In the genomic region with DNA sequence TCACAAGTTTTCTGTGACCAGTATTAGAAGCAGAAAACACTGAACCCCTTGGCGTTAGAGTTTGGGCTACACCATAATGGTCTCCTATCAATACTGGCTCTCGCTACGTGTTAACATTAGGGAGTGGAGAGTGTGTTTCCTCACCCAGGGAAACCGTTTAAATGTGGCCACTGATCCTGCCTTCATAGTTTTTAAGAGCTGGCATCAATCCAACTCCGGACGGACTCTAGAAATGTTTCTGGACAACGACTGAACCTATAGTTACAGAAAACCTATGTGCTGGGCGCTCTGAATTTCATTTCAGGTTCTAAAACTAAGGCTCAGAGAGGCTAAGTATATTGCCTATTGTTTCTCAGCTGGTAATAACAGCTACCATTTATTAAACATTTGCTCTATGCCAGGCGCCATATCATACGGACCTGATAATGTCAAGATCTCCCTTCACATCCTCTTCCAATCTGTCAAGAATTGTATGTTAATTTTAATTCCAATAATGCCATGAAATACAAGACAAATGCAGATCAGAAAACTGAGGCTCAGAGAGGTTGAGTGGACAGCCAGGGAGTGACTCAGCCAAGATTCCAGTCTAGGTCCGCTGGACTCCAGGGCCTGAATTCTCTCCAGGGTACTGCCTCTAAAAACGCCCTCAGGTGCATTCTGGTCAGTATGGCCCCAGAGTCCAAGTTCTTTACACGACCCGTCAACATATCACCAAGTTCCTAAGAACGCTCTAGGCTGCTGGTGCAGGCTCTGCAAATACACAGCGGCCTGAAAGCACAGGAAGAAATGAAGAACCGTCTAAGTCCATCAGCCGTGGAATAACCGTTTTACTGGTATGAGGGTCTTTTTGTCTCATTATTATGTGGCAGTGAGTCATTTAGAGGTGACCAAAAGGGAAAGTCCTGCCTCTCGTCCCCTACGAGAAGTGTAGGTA, we compare ENCODE assay signal across 8 cellular contexts. TPM values are rescaled to one million over a fixed set of nuclear protein-coding genes. Genes with fewer than 3 reads are reported as not detected.
DNase-seq lines count a peak whose midpoint lies in the region; ATAC-seq and TF ChIP-seq lines count a peak whose summit lies in the region.

No MANE protein-coding gene starts in this region.

- ATAC-seq in GM21786 (IDR thresholded peaks at IDR 0.05; ENCODE audit: unreplicated experiment) (no peak), HG03354 (IDR thresholded peaks at IDR 0.05; ENCODE audit: poor library complexity, severe bottlenecking, unreplicated experiment) (no peak)

- H3K56ac ChIP-seq in mesendoderm (ENCODE audit: low read length) = peak overlapping the region; percentile 93

- no peaks in the 10 kb centered on the region for H3K27me3 Mint-ChIP-seq in activated CD4-positive, alpha-beta T cell treated with anti-CD3 and anti-CD28 coated beads, Interleukin-2, amount 10 ng/mL, durations not matched to agents 24 days and 14 days

- H4K5ac ChIP-seq in mesendoderm (ENCODE audit: low read length) = peak overlapping the region; percentile 64

- H4K8ac ChIP-seq in mesendoderm (ENCODE audit: low read depth, low read length) = peak overlapping the region; percentile 14

- peak overlapping the region; percentile 45 for H2BK5ac ChIP-seq in mesendoderm (ENCODE audit: low read length)

- peaks cover 33% of the 10 kb centered on the region for H4K20me1 ChIP-seq in PC-9 (ENCODE audit: insufficient read depth)

- TF ChIP-seq CTCF in PC-9 (conservative IDR thresholded peaks at IDR 0.05) (no peak), vagina (IDR thresholded peaks at IDR 0.05) (peak in 1 of 3 experiments; percentile 6)

- no CpG with 5 or more reads among the region's 21 CpGs for WGBS in mesendoderm (ENCODE audit: extremely low coverage, insufficient coverage, low lambda C conversion rate)

- H3K23ac ChIP-seq in mesendoderm (ENCODE audit: low read length) = peak overlapping the region; percentile 80

- peaks cover 21% of the 10 kb centered on the region for H3K36me3 Mint-ChIP-seq in activated CD4-positive, alpha-beta T cell treated with anti-CD3 and anti-CD28 coated beads, Interleukin-2, amount 10 ng/mL, durations not matched to agents 24 days and 14 days (ENCODE audit: low read depth)

- H3K9ac ChIP-seq in mesendoderm (ENCODE audit: low read length) = peak overlapping the region; percentile 94

- H3K79me2 ChIP-seq in PC-9 (ENCODE audit: low read depth) = peaks cover 35% of the 10 kb centered on the region
- H3K79me2 ChIP-seq in mesendoderm (ENCODE audit: control insufficient read depth, insufficient read depth, low read length) = peaks cover 21% of the 10 kb centered on the region

- H3K27ac Mint-ChIP-seq in activated CD4-positive, alpha-beta T cell treated with anti-CD3 and anti-CD28 coated beads, Interleukin-2, amount 10 ng/mL, durations not matched to agents 24 days and 14 days = peak overlapping the region; percentile 100

- no peak for DNase-seq in activated CD4-positive, alpha-beta T cell treated with anti-CD3 and anti-CD28 coated beads, Interleukin-2, amount 10 ng/mL, durations not matched to agents 24 days and 14 days
- DNase-seq in activated CD4-positive, alpha-beta T cell treated with anti-CD3 and anti-CD28 coated beads, Interleukin-2, amount 50 U/mL, for 1 hour = no peak
- DNase-seq in PC-9 (peak; percentile 2 to 40), dermis microvascular lymphatic vessel endothelial cell (ENCODE audit: low read depth in 2 of 2) (peak; percentile 18 to 46), mesendoderm (no peak), vagina (ENCODE audit: extremely low spot score in 2 of 2) (no peak)

- H3K36me3 ChIP-seq in PC-9 (ENCODE audit: low read depth) (0 out of 2 replicates have a peak, but pooled peaks cover 4% of the 10 kb centered on the region), mesendoderm (ENCODE audit: control insufficient read depth, insufficient read depth, low read length) (no peaks in the 10 kb centered on the region), vagina (no peaks in the 10 kb centered on the region)

- H3K4me3 ChIP-seq in PC-9 (peak overlapping the region; percentile 73), mesendoderm (ENCODE audit: low read length) (peak overlapping the region; percentile 85), vagina (peak overlapping the region; percentile 67 to 85)

- H3K4me2 ChIP-seq in PC-9 = peak overlapping the region; percentile 81
- peak overlapping the region; percentile 99 for H3K4me2 ChIP-seq in mesendoderm (ENCODE audit: low read length)

- H3K9me2 ChIP-seq in PC-9 (ENCODE audit: insufficient read depth) = no peaks in the 10 kb centered on the region

- H3F3A ChIP-seq in PC-9 (ENCODE audit: insufficient read depth, low read depth) = peaks cover 34% of the 10 kb centered on the region

- peak overlapping the region; percentile 82 for H2AFZ ChIP-seq in PC-9

- CTCF ChIA-PET in PC-9 (lab: Charles Lee) = interaction anchor here (0.7 kb wide), 1 partner anchor 87 kb away, joined by 5 read pairs; no protein-coding TSS in a partner anchor

- POLR2A ChIA-PET in PC-9 (lab: Charles Lee; ENCODE audit: unreplicated experiment) = interaction anchor here (0.6 to 0.7 kb wide), 3 partner anchors 66 to 223 kb away, joined by 5 to 10 read pairs (median 6); no protein-coding TSS in a partner anchor

- BruUV-seq in PC-9 (replicated peaks; lab: Mats Ljungman, UMichigan) = TSS peak; percentile 88

- no peak overlapping the region for H2BK15ac ChIP-seq in mesendoderm (replicated peaks; ENCODE audit: low read depth)

- H3K27ac ChIP-seq in PC-9 (peak overlapping the region; percentile 72), mesendoderm (ENCODE audit: low read depth, low read length) (peak overlapping the region; percentile 34), vagina (peak overlapping the region; percentile 96)

- no peak for TF ChIP-seq POLR2A in vagina (IDR thresholded peaks at IDR 0.05)

- H3K18ac ChIP-seq in mesendoderm (ENCODE audit: low read length) = no peak overlapping the region

- no peak overlapping the region for H2AK5ac ChIP-seq in mesendoderm (ENCODE audit: low read length)

- H2BK120ac ChIP-seq in mesendoderm (ENCODE audit: low read depth, low read length) = no peak overlapping the region

- H3K4me1 Mint-ChIP-seq in activated CD4-positive, alpha-beta T cell treated with anti-CD3 and anti-CD28 coated beads, Interleukin-2, amount 10 ng/mL, durations not matched to agents 24 days and 14 days = peaks cover 49% of the 10 kb centered on the region

- no peaks in the 10 kb centered on the region for H3K9me3 ChIP-seq in PC-9 (ENCODE audit: insufficient read depth, low read depth)
- H3K9me3 ChIP-seq in vagina = no peaks in the 10 kb centered on the region

- H3K27me3 ChIP-seq in PC-9 (ENCODE audit: insufficient read depth, low read depth) (no peaks in the 10 kb centered on the region), mesendoderm (ENCODE audit: insufficient read depth, low read length, poor library complexity) (no peaks in the 10 kb centered on the region), vagina (no peaks in the 10 kb centered on the region)

- H3K4me1 ChIP-seq in PC-9 (replicated peaks; ENCODE audit: insufficient read depth) (peaks cover 49% of the 10 kb centered on the region), mesendoderm (ENCODE audit: control insufficient read depth, low read depth, low read length) (peaks cover 3% of the 10 kb centered on the region), vagina (peaks cover 43% of the 10 kb centered on the region)

- H3K79me1 ChIP-seq in mesendoderm (ENCODE audit: low read length) = peaks cover 15% of the 10 kb centered on the region

- intact Hi-C loops in activated CD4-positive, alpha-beta T cell treated with anti-CD3 and anti-CD28 coated beads, Interleukin-2, amount 10 ng/mL, durations not matched to agents 24 days and 14 days (cut with micrococcal nuclease) = loop anchor here (1.0 to 5.0 kb wide), 3 partner anchors 35 to 130 kb away; no protein-coding TSS in a partner anchor
- intact Hi-C loops in PC-9 (cut with micrococcal nuclease; ENCODE audit: unreplicated experiment) = loop anchor here (2.0 to 5.0 kb wide), 3 partner anchors 22 to 295 kb away; partner anchors contain the start of gene KIF3B
- intact Hi-C loops in vagina (cut with DNase I) = loop anchor here (5.0 kb wide), 1 partner anchor 125 kb away; no protein-coding TSS in a partner anchor

- H3K4ac ChIP-seq in mesendoderm (ENCODE audit: low read depth, low read length) = no peak overlapping the region

- H3K9me3 Mint-ChIP-seq in activated CD4-positive, alpha-beta T cell treated with anti-CD3 and anti-CD28 coated beads, Interleukin-2, amount 10 ng/mL, durations not matched to agents 24 days and 14 days = no peaks in the 10 kb centered on the region

- peak overlapping the region; percentile 90 for H3K4me3 Mint-ChIP-seq in activated CD4-positive, alpha-beta T cell treated with anti-CD3 and anti-CD28 coated beads, Interleukin-2, amount 10 ng/mL, durations not matched to agents 24 days and 14 days

RNA-seq across cellular contexts. Expression of gene ASXL1, which starts 0.9 kb away (rescaled TPM):
- total RNA-seq in activated CD4-positive, alpha-beta T cell treated with anti-CD3 and anti-CD28 coated beads, Interleukin-2, amount 10 ng/mL, durations not matched to agents 24 days and 14 days = 126 and 142 TPM in 2 replicates
- total RNA-seq in PC-9 (2021) = 102 and 123 TPM in 2 replicates
- total RNA-seq in dermis microvascular lymphatic vessel endothelial cell = 27.3 and 48.4 TPM in 2 replicates
- 18.1 TPM for polyA plus RNA-seq in mesendoderm (2013, experiment 1 of 2)
- 18.0 TPM for polyA plus RNA-seq in mesendoderm (2013, experiment 2 of 2)
- total RNA-seq in vagina = 97.5 TPM

Comparison
In these comparisons a context has a peak if more than half of its experiments do, and no peak if none do; other contexts are left out.
1. DNase-seq: peak in PC-9 (2 of 2) and dermis microvascular lymphatic vessel endothelial cell (2 of 2); none in activated CD4-positive, alpha-beta T cell treated with anti-CD3 and anti-CD28 coated beads, Interleukin-2, amount 10 ng/mL, durations not matched to agents 24 days and 14 days (single experiment), activated CD4-positive, alpha-beta T cell treated with anti-CD3 and anti-CD28 coated beads, Interleukin-2, amount 50 U/mL, for 1 hour (single experiment), mesendoderm (single experiment) and vagina (0 of 2).
2. H3K27ac ChIP-seq: peak in every context shown above with its lines; median percentile 96 in vagina; 72 in PC-9; 34 in mesendoderm.
3. Peak in every context shown above with its lines, with median percentiles within 50 percentile points of each other: H3K4me3 ChIP-seq.